22 cellular contexts compared by ENCODE assay signal in the genomic region with DNA sequence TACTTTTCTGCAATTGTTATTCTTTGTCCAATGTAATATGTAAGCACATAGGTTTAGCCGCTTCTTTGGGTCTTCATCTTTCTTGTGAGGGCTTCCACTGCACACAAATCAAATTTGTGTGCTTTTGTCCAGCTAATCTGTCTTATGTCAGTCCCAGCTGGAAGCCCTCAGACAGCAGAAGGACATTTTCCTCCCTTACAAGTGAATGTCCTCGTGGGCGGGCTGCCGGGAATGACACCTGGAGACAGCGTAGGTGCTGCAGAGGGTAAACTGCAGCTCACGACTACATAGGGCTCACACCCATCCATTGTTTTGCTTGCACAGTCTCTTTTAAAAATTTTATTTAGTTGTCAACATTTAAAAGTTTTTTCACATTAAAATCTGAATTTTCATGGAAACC. TPM values are rescaled to one million over a fixed set of nuclear protein-coding genes. Genes with fewer than 3 reads are reported as not detected.
"Had no signal": no experiment of that assay in that cellular context is flagged by ENCODE, and none has a peak within 500 bp of the region (broad histone marks: within the 10 kb centered on the region; RNA-seq: fewer than 3 reads in every experiment).

No MANE protein-coding gene starts in this region.

- H3K27ac Mint-ChIP-seq: activated CD4-positive, alpha-beta T cell treated with anti-CD3 and anti-CD28 coated beads, Interleukin-2, amount 10 ng/mL, durations not matched to agents 7 days and 5 days; activated CD8-positive, alpha-beta memory T cell treated with anti-CD3 and anti-CD28 coated beads, Interleukin-2, amount 10 ng/mL, durations not matched to agents 7 days and 5 days; activated CD8-positive, alpha-beta T cell treated with anti-CD3 and anti-CD28 coated beads for 36 hours; activated naive CD4-positive, alpha-beta T cell treated with anti-CD3 and anti-CD28 coated beads, Interleukin-2, amount 50 U/mL, for 72 hours; endodermal cell; nephron progenitor cell; stimulated activated naive CD8-positive, alpha-beta T cell treated with anti-CD3 and anti-CD28 coated beads, Interleukin-15, Interleukin-2, amounts not matched to agents 100 ng/mL and 50 ng/mL, for 24 hours had no signal

- H3K27me3 ChIP-seq: colonic mucosa, gastroesophageal sphincter, right lobe of liver, thyroid gland, upper lobe of right lung had no signal

- H3K27ac ChIP-seq: colonic mucosa, gastroesophageal sphincter, right lobe of liver, skin epidermis, thyroid gland, upper lobe of right lung, WERI-Rb-1 had no signal

- ATAC-seq: activated CD8-positive, alpha-beta T cell treated with anti-CD3 and anti-CD28 coated beads for 36 hours; activated naive CD4-positive, alpha-beta T cell treated with anti-CD3 and anti-CD28 coated beads, Interleukin-2, amount 50 U/mL, for 72 hours; gastroesophageal sphincter had no signal

- H3K4me1 ChIP-seq: colonic mucosa, gastroesophageal sphincter, right lobe of liver, thyroid gland had no signal

- H3K4me3 Mint-ChIP-seq: activated CD4-positive, alpha-beta T cell treated with anti-CD3 and anti-CD28 coated beads, Interleukin-2, amount 10 ng/mL, durations not matched to agents 7 days and 5 days; activated CD8-positive, alpha-beta memory T cell treated with anti-CD3 and anti-CD28 coated beads, Interleukin-2, amount 10 ng/mL, durations not matched to agents 7 days and 5 days; activated CD8-positive, alpha-beta T cell treated with anti-CD3 and anti-CD28 coated beads for 36 hours; endodermal cell; nephron progenitor cell; stimulated activated naive CD8-positive, alpha-beta T cell treated with anti-CD3 and anti-CD28 coated beads, Interleukin-15, Interleukin-2, amounts not matched to agents 100 ng/mL and 50 ng/mL, for 24 hours had no signal

- H3K4me3 ChIP-seq: colonic mucosa, gastroesophageal sphincter, right lobe of liver, skin epidermis, thyroid gland, upper lobe of right lung had no signal

- H3K36me3 ChIP-seq: colonic mucosa, gastroesophageal sphincter, right lobe of liver, thyroid gland, upper lobe of right lung, WERI-Rb-1 had no signal

- H3K9me3 Mint-ChIP-seq: activated CD4-positive, alpha-beta T cell treated with anti-CD3 and anti-CD28 coated beads, Interleukin-2, amount 10 ng/mL, durations not matched to agents 7 days and 5 days; activated CD8-positive, alpha-beta T cell treated with anti-CD3 and anti-CD28 coated beads for 36 hours; activated naive CD4-positive, alpha-beta T cell treated with anti-CD3 and anti-CD28 coated beads, Interleukin-2, amount 50 U/mL, for 72 hours; stimulated activated naive CD8-positive, alpha-beta T cell treated with anti-CD3 and anti-CD28 coated beads, Interleukin-15, Interleukin-2, amounts not matched to agents 100 ng/mL and 50 ng/mL, for 24 hours had no signal

- H3K9me3 ChIP-seq: colonic mucosa, right lobe of liver, thyroid gland, upper lobe of right lung had no signal

- H3K36me3 Mint-ChIP-seq: activated CD8-positive, alpha-beta memory T cell treated with anti-CD3 and anti-CD28 coated beads, Interleukin-2, amount 10 ng/mL, durations not matched to agents 7 days and 5 days; activated naive CD4-positive, alpha-beta T cell treated with anti-CD3 and anti-CD28 coated beads, Interleukin-2, amount 50 U/mL, for 72 hours had no signal

- DNase-seq: activated CD4-positive, alpha-beta T cell treated with anti-CD3 and anti-CD28 coated beads, Interleukin-2, amount 10 ng/mL, durations not matched to agents 7 days and 5 days; activated CD4-positive, CD25-positive, alpha-beta regulatory T cell treated with anti-CD3 and anti-CD28 coated beads, Interleukin-2, amount 50 U/mL, for 72 hours; activated CD8-positive, alpha-beta memory T cell treated with anti-CD3 and anti-CD28 coated beads, Interleukin-2, amount 10 ng/mL, durations not matched to agents 7 days and 5 days; activated CD8-positive, alpha-beta T cell treated with anti-CD3 and anti-CD28 coated beads for 36 hours; aorta; colonic mucosa; endodermal cell; head of caudate nucleus; hypothalamus; midbrain; nephron progenitor cell; occipital lobe; right lobe of liver; stimulated activated CD4-positive, alpha-beta T cell treated with anti-CD3 and anti-CD28 coated beads, Interleukin-1b, Interleukin-23, amount 100 ng/mL, for 48 hours; substantia nigra; thyroid gland; upper lobe of right lung; WERI-Rb-1 had no signal

RNA-seq across cellular contexts. Expression of a gene that starts 24.6 kb away (rescaled TPM):
- total RNA-seq: activated CD4-positive, alpha-beta T cell treated with anti-CD3 and anti-CD28 coated beads, Interleukin-2, amount 10 ng/mL, durations not matched to agents 7 days and 5 days; right lobe of liver had no signal

RNA-seq across cellular contexts. Expression of a gene that starts 49.3 kb away (rescaled TPM):
- total RNA-seq: activated naive CD4-positive, alpha-beta T cell treated with anti-CD3 and anti-CD28 coated beads, Interleukin-2, amount 50 U/mL, for 72 hours had no signal
